ENCODE assay signal across 13 cellular contexts in the genomic region with DNA sequence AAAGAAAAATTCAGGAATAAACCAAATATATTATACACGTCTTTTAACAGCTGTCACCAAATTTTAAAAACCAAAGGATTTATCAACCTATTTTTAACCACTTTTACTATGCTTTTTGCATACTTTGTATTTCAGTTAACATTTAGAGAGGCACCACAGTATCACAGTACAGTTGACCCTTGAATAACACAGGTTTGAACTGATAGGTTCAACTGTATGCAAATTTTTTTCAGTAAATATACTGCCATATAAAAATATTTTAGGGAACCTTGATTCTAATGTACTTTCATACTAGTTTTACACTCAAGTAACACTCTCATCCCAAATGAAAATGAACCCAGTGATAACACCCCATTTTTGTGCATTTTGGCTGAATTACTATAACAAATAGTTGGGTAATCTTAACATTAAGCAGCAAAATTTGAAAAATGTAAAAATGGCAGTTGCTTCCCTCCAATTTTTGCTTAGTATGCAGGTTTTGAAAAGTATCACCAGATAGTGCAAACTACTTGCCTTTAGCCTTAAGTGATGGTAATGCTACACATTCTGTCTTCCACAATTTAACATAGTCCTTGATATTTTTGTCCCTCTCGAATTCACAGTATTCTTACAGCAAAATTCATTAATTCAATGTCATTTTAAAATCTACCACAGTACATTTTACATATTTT.
DNase-seq lines count a peak whose midpoint lies in the region; ATAC-seq, FAIRE-seq and TF ChIP-seq lines count a peak whose summit lies in the region.
"Had no signal": no experiment of that assay in that cellular context is flagged by ENCODE, and none has a peak within 500 bp of the region (broad histone marks: within the 10 kb centered on the region; RNA-seq: fewer than 3 reads in every experiment).

No MANE protein-coding gene starts in this region.

- TF ChIP-seq POLR2A in erythroblast (IDR thresholded peaks at IDR 0.05; ENCODE audit: low read length): no peak

- peak; percentile 26 for FAIRE-seq in GM18507 (lab: Jason Lieb, UNC)
- FAIRE-seq: GM12878 had no signal

- TF ChIP-seq CTCF in 22Rv1 (IDR thresholded peaks at IDR 0.05): no peak

- H3K27ac ChIP-seq in 22Rv1: peak overlapping the region; percentile 55
- H3K27ac ChIP-seq: HL-60 had no signal

- ATAC-seq in HG02610 (IDR thresholded peaks at IDR 0.05; ENCODE audit: unreplicated experiment): no peak

- DNase-seq in GM18507 (ENCODE audit: extremely low spot score, insufficient read length, low read depth): no peak
- DNase-seq in NCI-H526 treated with DMSO at 0.1 percent for 48 hours (lab: John Stamatoyannopoulos, UW): peak; percentile 71
- peak; percentile 60 to 66 for DNase-seq in erythroblast (lab: John Stamatoyannopoulos, UW)
- DNase-seq in D341Med (ENCODE audit: low spot score): no peak
- no peak for DNase-seq in iPS-NIHi7 (ENCODE audit: extremely low spot score)
- DNase-seq in Ammon's horn (ENCODE audit: low spot score): no peak
- DNase-seq: DMS 273 treated with DMSO at 0.1 percent for 48 hours, GOT3, KG1 had no signal

Comparison
In these comparisons a context has a peak if more than half of its experiments do, and no peak if none do; other contexts are left out.
1. DNase-seq: peak in NCI-H526 treated with DMSO at 0.1 percent for 48 hours (single experiment) and erythroblast (2 of 2); none in GM18507 (single experiment), D341Med (single experiment), iPS-NIHi7 (single experiment) and Ammon's horn (single experiment).